In genomic region chrX:108126661-108127060, GRCh38 we compare ENCODE assay signal across 14 cellular contexts. TPM values are rescaled to one million over a fixed set of nuclear protein-coding genes. Genes with fewer than 3 reads are reported as not detected.
DNase-seq lines count a peak whose midpoint lies in the region; ATAC-seq, FAIRE-seq and TF ChIP-seq lines count a peak whose summit lies in the region.
"Had no signal": no experiment of that assay in that cellular context is flagged by ENCODE, and none has a peak within 500 bp of the region (broad histone marks: within the 10 kb centered on the region; RNA-seq: fewer than 3 reads in every experiment).

No MANE protein-coding gene starts in this region.

- no peak overlapping the region for H3K4ac ChIP-seq in mesenchymal stem cell (ENCODE audit: low read depth in 1 of 2, low read length in 2 of 2)

- H2BK5ac ChIP-seq in mesenchymal stem cell (ENCODE audit: low read depth, low read length, poor library complexity, severe bottlenecking): no peak overlapping the region

- no peak overlapping the region for H4K8ac ChIP-seq in mesenchymal stem cell (ENCODE audit: low read length)

- H3K4me1 ChIP-seq in left ventricle myocardium inferior (peaks cover 34% of the 10 kb centered on the region), endodermal cell (ENCODE audit: control insufficient read depth, insufficient read depth, low read length) (no peaks in the 10 kb centered on the region), mesenchymal stem cell (ENCODE audit: control insufficient read depth, insufficient read depth, low read depth, low read length) (peaks cover 2% of the 10 kb centered on the region), small intestine (ENCODE audit: control insufficient read depth in 2 of 2, insufficient read depth in 1 of 2, low read depth in 1 of 2, low read length in 1 of 2) (no peaks in the 10 kb centered on the region)

- H3K9me3 Mint-ChIP-seq in endodermal cell: no peaks in the 10 kb centered on the region

- H3K23ac ChIP-seq in mesenchymal stem cell (ENCODE audit: low read length in 2 of 2): no peak overlapping the region

- H3K27ac ChIP-seq in left ventricle myocardium inferior (replicated peaks) (peak overlapping the region; percentile 57), endodermal cell (ENCODE audit: low read depth, low read length) (no peak overlapping the region), mesenchymal stem cell (ENCODE audit: low read length, poor library complexity, severe bottlenecking) (no peak overlapping the region), small intestine (ENCODE audit: low read depth in 1 of 2, low read length in 1 of 2) (no peak overlapping the region)
- H3K27ac ChIP-seq: BLaER1 treated with 17β-estradiol and CSF1 and Interleukin-3, amounts not matched to agents 10 nM and 100 nM had no signal

- H3K4me1 Mint-ChIP-seq in endodermal cell: peaks cover 20% of the 10 kb centered on the region

- no peak overlapping the region for H2AK5ac ChIP-seq in mesenchymal stem cell (ENCODE audit: low read length, severe bottlenecking)

- no peak overlapping the region for H3K4me3 Mint-ChIP-seq in endodermal cell

- H3K4me2 ChIP-seq in mesenchymal stem cell (ENCODE audit: low read length, poor library complexity, severe bottlenecking): no peak overlapping the region
- H3K4me2 ChIP-seq: BLaER1 treated with 17β-estradiol and CSF1 and Interleukin-3, amounts not matched to agents 10 nM and 100 nM had no signal

- 73% methylated on average over 2 of the region's 2 CpGs; no CpG with 5 or more reads in 1 of the 2 experiments for WGBS in endodermal cell (ENCODE audit: insufficient coverage in 1 of 2, insufficient read length in 1 of 2), 2 experiments
- WGBS in mesenchymal stem cell: 50% methylated on average over 1 of the region's 2 CpGs
- 68 to 91% (median 83%) methylated on average over 2 of the region's 2 CpGs for whole genome bisulfite sequencing in small intestine, 3 donors

- peak overlapping the region; percentile 41 for H3K27ac Mint-ChIP-seq in endodermal cell

- no peak overlapping the region for H3K14ac ChIP-seq in mesenchymal stem cell (ENCODE audit: low read length in 2 of 2)

- no peak overlapping the region for H2BK15ac ChIP-seq in mesenchymal stem cell (ENCODE audit: low read depth, poor library complexity, severe bottlenecking)

- H2BK12ac ChIP-seq in mesenchymal stem cell (ENCODE audit: low read length in 2 of 2): no peak overlapping the region

- no peaks in the 10 kb centered on the region for H3K27me3 ChIP-seq in left ventricle myocardium inferior (ENCODE audit: low read depth)
- H3K27me3 ChIP-seq in endodermal cell (ENCODE audit: control insufficient read depth, insufficient read depth, low read length, poor library complexity, severe bottlenecking): no peaks in the 10 kb centered on the region
- peaks cover 0 to 35% of the 10 kb centered on the region in 2 experiments for H3K27me3 ChIP-seq in mesenchymal stem cell (ENCODE audit: control insufficient read depth in 1 of 2, insufficient read depth in 1 of 2, low read length in 2 of 2)
- H3K27me3 ChIP-seq in small intestine (ENCODE audit: control insufficient read depth in 2 of 2, insufficient read depth in 2 of 2, low read length in 2 of 2): no peaks in the 10 kb centered on the region

- intact Hi-C loops in left ventricle myocardium inferior (cut with micrococcal nuclease) (no loop called here), Right ventricle myocardium inferior (cut with DNase I) (no loop called here)

- no peak overlapping the region for H4K91ac ChIP-seq in mesenchymal stem cell (ENCODE audit: low read length)

- no peak overlapping the region for H2BK120ac ChIP-seq in mesenchymal stem cell (ENCODE audit: low read depth, low read length)

- no peaks in the 10 kb centered on the region for H3K27me3 Mint-ChIP-seq in endodermal cell (ENCODE audit: insufficient read depth)

- H3K18ac ChIP-seq in mesenchymal stem cell (ENCODE audit: low read depth in 1 of 2, low read length in 2 of 2): no peak overlapping the region

- no peak overlapping the region for H3K4me3 ChIP-seq in left ventricle myocardium inferior
- H3K4me3 ChIP-seq in endodermal cell (ENCODE audit: low read length): no peak overlapping the region
- H3K4me3 ChIP-seq in mesenchymal stem cell (ENCODE audit: insufficient read depth in 1 of 2, low read depth in 1 of 2, low read length in 2 of 2): no peak overlapping the region
- H3K4me3 ChIP-seq in small intestine (ENCODE audit: low read depth in 1 of 2, low read length in 2 of 2): no peak overlapping the region
- H3K4me3 ChIP-seq: BLaER1 treated with 17β-estradiol and CSF1 and Interleukin-3, amounts not matched to agents 10 nM and 100 nM had no signal

- peaks cover 3% of the 10 kb centered on the region for H3K36me3 ChIP-seq in left ventricle myocardium inferior
- H3K36me3 ChIP-seq in endodermal cell (ENCODE audit: control insufficient read depth, insufficient read depth, low read length): no peaks in the 10 kb centered on the region
- peaks cover 0 to 10% of the 10 kb centered on the region in 2 experiments for H3K36me3 ChIP-seq in mesenchymal stem cell (ENCODE audit: control insufficient read depth in 1 of 2, insufficient read depth in 2 of 2, low read depth in 1 of 2, low read length in 2 of 2)
- peaks cover 0 to 2% of the 10 kb centered on the region in 2 donors for H3K36me3 ChIP-seq in small intestine (ENCODE audit: control insufficient read depth in 2 of 2, insufficient read depth in 2 of 2, low read length in 2 of 2)

- H3K79me1 ChIP-seq in mesenchymal stem cell (replicated peaks; ENCODE audit: low read length, poor library complexity, severe bottlenecking): no peaks in the 10 kb centered on the region

- DNase-seq in left ventricle myocardium inferior (no peak), Right ventricle myocardium inferior (ENCODE audit: missing footprints) (no peak), endodermal cell (no peak), mesenchymal stem cell (peak; percentile 19), small intestine (no peak)
- no peak for DNase-seq in activated CD8-positive, alpha-beta memory T cell treated with anti-CD3 and anti-CD28 coated beads, Interleukin-2, amount 50 U/mL, for 4 hours
- no peak for DNase-seq in central memory CD4-positive, alpha-beta T cell
- DNase-seq: DMS 273 treated with DMSO at 0.1 percent for 48 hours, NCI-H1930, NCI-H2171, NCI-H510A, NCI-H82 had no signal

- no peak overlapping the region for H2AFZ ChIP-seq in mesenchymal stem cell (ENCODE audit: low read depth, low read length)

- H3K9ac ChIP-seq in endodermal cell (ENCODE audit: extremely low read depth, low read length, poor library complexity, severe bottlenecking): no peak overlapping the region
- H3K9ac ChIP-seq in mesenchymal stem cell (ENCODE audit: low read length): no peak overlapping the region
- H3K9ac ChIP-seq: BLaER1 treated with 17β-estradiol and CSF1 and Interleukin-3, amounts not matched to agents 10 nM and 100 nM had no signal

- no peaks in the 10 kb centered on the region for H3K36me3 Mint-ChIP-seq in endodermal cell (ENCODE audit: low read depth)

- no peaks in the 10 kb centered on the region for H3K9me3 ChIP-seq in left ventricle myocardium inferior (replicated peaks)
- H3K9me3 ChIP-seq in endodermal cell (ENCODE audit: control insufficient read depth, low read length): no peaks in the 10 kb centered on the region
- H3K9me3 ChIP-seq in mesenchymal stem cell (ENCODE audit: control insufficient read depth, low read length): no peaks in the 10 kb centered on the region
- no peaks in the 10 kb centered on the region for H3K9me3 ChIP-seq in small intestine (ENCODE audit: control insufficient read depth, low read depth)

- no peak for ATAC-seq in Right ventricle myocardium inferior
- ATAC-seq in HG03196 (IDR thresholded peaks at IDR 0.05; ENCODE audit: unreplicated experiment): no peak

- TF ChIP-seq CTCF in left ventricle myocardium inferior (IDR thresholded peaks at IDR 0.05; ENCODE audit: borderline replicate concordance) (no peak), endodermal cell (conservative IDR thresholded peaks at IDR 0.05) (no peak)

- no peak for FAIRE-seq in small intestine (lab: Jason Lieb, UNC)

RNA-seq across cellular contexts. Expression of gene ATG4A, which starts 35.1 kb away (rescaled TPM):
- total RNA-seq in left ventricle myocardium inferior (17.4 TPM), Right ventricle myocardium inferior (18.0 TPM), endodermal cell (1 to 10 TPM; 4.3 to 4.4 TPM)
- 7.4 TPM for polyA plus RNA-seq in endodermal cell (2013, experiment 1 of 2)
- polyA plus RNA-seq in endodermal cell (2013, experiment 2 of 2): 7.3 TPM
- polyA plus RNA-seq in mesenchymal stem cell (2013, experiment 1 of 2): 9.4 TPM
- polyA plus RNA-seq in mesenchymal stem cell (2013, experiment 2 of 2): 10.6 TPM
- polyA plus RNA-seq in small intestine: 10 to 100 TPM; 12.2 to 32.2 (median 25.9) TPM

RNA-seq across cellular contexts. Expression of gene PSMD10, which starts 35.3 kb away (rescaled TPM):
- 20.3 TPM for total RNA-seq in left ventricle myocardium inferior
- 19.0 TPM for total RNA-seq in Right ventricle myocardium inferior
- total RNA-seq in endodermal cell: 10 to 100 TPM; 48.7 to 74.5 TPM
- 59.4 TPM for polyA plus RNA-seq in endodermal cell (2013, experiment 1 of 2)
- 58.4 TPM for polyA plus RNA-seq in endodermal cell (2013, experiment 2 of 2)
- polyA plus RNA-seq in mesenchymal stem cell (2013, experiment 1 of 2): 39.2 TPM
- 43.2 TPM for polyA plus RNA-seq in mesenchymal stem cell (2013, experiment 2 of 2)
- 10 to 100 TPM; 27.3 to 51.2 (median 39.0) TPM for polyA plus RNA-seq in small intestine
